8 cellular contexts compared by ENCODE assay signal in genomic region chr7:128427289-128427891, GRCh38. TPM values are rescaled to one million over a fixed set of nuclear protein-coding genes. Genes with fewer than 3 reads are reported as not detected.
DNase-seq lines count a peak whose midpoint lies in the region; ATAC-seq, FAIRE-seq and TF ChIP-seq lines count a peak whose summit lies in the region.

No MANE protein-coding gene starts in this region.

- no peaks in the 10 kb centered on the region for H3K27me3 ChIP-seq in adrenal gland
- peaks cover 0 to 19% (median 0%) of the 10 kb centered on the region in 7 donors for H3K27me3 ChIP-seq in spleen (replicated peaks in 1 of 7)

- peak; percentile 76 for TF ChIP-seq CTCF in D721Med (IDR thresholded peaks at IDR 0.05; ENCODE audit: insufficient read depth, missing control alignments)
- TF ChIP-seq CTCF in adrenal gland (IDR thresholded peaks at IDR 0.05), result peak; percentile 57 to 96 (median 88)
- peak; percentile 70 to 93 (median 84) for TF ChIP-seq CTCF in spleen (IDR thresholded peaks at IDR 0.05 in 8 of 11, conservative IDR thresholded peaks at IDR 0.05 in 3 of 11)

- WGBS in adrenal gland, 4 donors, result 10 to 15% (median 11%) methylated on average over 7 of the region's 7 CpGs
- 17 to 21% (median 19%) methylated on average over 7 of the region's 7 CpGs for WGBS in spleen, 5 donors

- H3K4me3 ChIP-seq in adrenal gland (no peak overlapping the region), spleen (no peak overlapping the region)

- H3K4me1 ChIP-seq in adrenal gland (replicated peaks in 1 of 2) (no peaks in the 10 kb centered on the region), spleen (peaks cover 0 to 13% (median 3%) of the 10 kb centered on the region in 6 donors)

- no peak for FAIRE-seq in D721Med (lab: Jason Lieb, UNC)

- H3K36me3 ChIP-seq in adrenal gland (replicated peaks in 1 of 2) (no peaks in the 10 kb centered on the region), spleen (no peaks in the 10 kb centered on the region)

- H3K27ac ChIP-seq in adrenal gland (no peak overlapping the region), spleen (no peak overlapping the region)

- no peak for DNase-seq in D721Med (ENCODE audit: insufficient read length, low spot score)
- peak; percentile 73 for DNase-seq in NCI-H2196 (lab: John Stamatoyannopoulos, UW; ENCODE audit: unreplicated experiment)
- peak in 3 of 7 donors; percentile 24 to 37 (median 31) for DNase-seq in adrenal gland
- DNase-seq in hepatic stellate cell (ENCODE audit: low spot score), result peak; percentile 35
- DNase-seq in spleen, result no peak

- TF ChIP-seq POLR2A in adrenal gland (IDR thresholded peaks at IDR 0.05) (no peak), spleen (IDR thresholded peaks at IDR 0.05) (no peak)

- no peaks in the 10 kb centered on the region for H3K9me3 ChIP-seq in adrenal gland (replicated peaks in 1 of 3)
- no peaks in the 10 kb centered on the region for H3K9me3 ChIP-seq in spleen

- intact Hi-C loops in adrenal gland (cut with DNase I) (loop anchor here (2.0 to 5.0 kb wide), 2 partner anchors 33 to 35 kb away; no protein-coding TSS in a partner anchor), spleen (cut with DNase I; ENCODE audit: low total_unique reads) (loop anchor here (2.0 kb wide), 1 partner anchor 33 kb away; no protein-coding TSS in a partner anchor)

- ATAC-seq in GM21447 (IDR thresholded peaks at IDR 0.05; ENCODE audit: unreplicated experiment) (peak; percentile 52), HG02759 (IDR thresholded peaks at IDR 0.05; ENCODE audit: unreplicated experiment) (no peak), HG02973 (IDR thresholded peaks at IDR 0.05; ENCODE audit: unreplicated experiment) (no peak)

RNA-seq across cellular contexts. Expression of gene IMPDH1, which starts 17.6 kb away (rescaled TPM):
- total RNA-seq in adrenal gland (10 to 100 TPM; 22.0 to 52.4 (median 31.6) TPM), spleen (100 to 1,000 TPM in 3 of 7 donors, 10 to 100 TPM in 4; 75.8 to 120 (median 89.0) TPM)
- polyA plus RNA-seq in adrenal gland (10 to 100 TPM; 11.8 to 35.3 (median 33.5) TPM), spleen (10 to 100 TPM; 29.9 to 52.1 (median 35.9) TPM)

RNA-seq across cellular contexts. Expression of gene HILPDA, which starts 28.3 kb away (rescaled TPM):
- total RNA-seq in adrenal gland (10 to 100 TPM in 1 of 8 donors, 1 to 10 TPM in 7; 3.0 to 15.5 (median 7.0) TPM), spleen (10 to 100 TPM in 2 of 7 donors, 1 to 10 TPM in 5; 4.2 to 16.7 (median 7.1) TPM)
- polyA plus RNA-seq in adrenal gland (10 to 100 TPM in 1 of 3 donors, 1 to 10 TPM in 2; 4.1 to 16.0 (median 8.0) TPM), spleen (1 to 10 TPM; 3.2 to 8.2 (median 7.2) TPM)

RNA-seq across cellular contexts. Expression of gene METTL2B, which starts 49.2 kb away (rescaled TPM):
- total RNA-seq in adrenal gland (10 to 100 TPM; 15.3 to 35.9 (median 27.4) TPM), spleen (10 to 100 TPM; 17.7 to 32.8 (median 22.4) TPM)
- polyA plus RNA-seq in adrenal gland (10 to 100 TPM in 1 of 3 donors, 1 to 10 TPM in 2; 7.1 to 26.8 (median 9.8) TPM), spleen (10 to 100 TPM in 1 of 3 donors, 1 to 10 TPM in 2; 6.7 to 12.3 (median 7.2) TPM)

Comparison
In these comparisons a context has a peak if more than half of its experiments do, and no peak if none do; other contexts are left out.
1. DNase-seq: peak in NCI-H2196 (single experiment) and hepatic stellate cell (single experiment); none in D721Med (single experiment) and spleen (single experiment).
2. Peak in every context shown above with its lines, with median percentiles within 50 percentile points of each other: CTCF ChIP-seq.